In the genomic region with DNA sequence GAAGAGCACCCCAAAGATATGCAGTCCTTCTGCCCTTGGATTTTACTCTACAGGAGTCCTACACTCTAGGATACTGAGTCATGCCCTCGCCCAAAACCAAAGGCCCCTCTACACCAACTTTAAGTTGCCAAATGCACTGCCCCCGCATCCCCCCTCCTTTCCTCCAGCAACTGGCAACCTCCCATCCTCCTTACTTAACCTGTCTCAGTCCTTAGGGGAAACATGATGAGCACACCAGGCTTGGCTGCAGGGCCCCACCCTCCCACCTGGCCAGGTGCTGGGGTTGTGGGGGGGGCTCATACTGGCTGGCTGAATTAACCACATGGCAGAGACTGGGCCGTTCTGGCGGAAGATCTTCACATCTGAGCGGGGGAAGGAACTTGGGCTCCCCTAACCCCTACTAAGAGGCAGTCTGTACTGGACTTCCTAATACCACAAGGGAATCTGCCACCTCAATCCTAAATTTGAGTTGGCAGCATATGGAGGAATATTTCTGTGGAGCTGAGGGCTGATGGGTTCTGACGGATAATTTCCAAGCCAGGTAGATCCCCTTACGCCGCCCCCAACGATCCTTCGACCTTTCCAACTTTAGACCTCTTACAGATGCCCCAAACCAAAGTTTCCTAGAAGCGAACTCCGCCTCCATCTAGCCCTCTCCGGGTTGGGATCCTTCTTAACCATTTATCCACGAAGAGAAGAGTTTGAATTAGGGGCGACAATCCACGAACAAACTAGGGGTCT, we compare ENCODE assay signal across 6 cellular contexts. TPM values are rescaled to one million over a fixed set of nuclear protein-coding genes. Genes with fewer than 3 reads are reported as not detected.
DNase-seq lines count a peak whose midpoint lies in the region; ATAC-seq and TF ChIP-seq lines count a peak whose summit lies in the region.

No MANE protein-coding gene starts in this region.

- TF ChIP-seq POLR2A in Peyer's patch (IDR thresholded peaks at IDR 0.05) = no peak

- no peak for TF ChIP-seq CTCF in GM12875 (IDR thresholded peaks at IDR 0.05; ENCODE audit: borderline replicate concordance, insufficient read depth, low read depth, low read length)
- TF ChIP-seq CTCF in Peyer's patch (IDR thresholded peaks at IDR 0.05) = no peak

- H3K27ac ChIP-seq in Peyer's patch (peak overlapping the region; percentile 87 to 99 (median 96)), epithelial cell of prostate (peak overlapping the region; percentile 100), skin epidermis (peak overlapping the region; percentile 83 to 100 (median 99))

- H3K27me3 ChIP-seq in Peyer's patch = no peaks in the 10 kb centered on the region

- DNase-seq in Peyer's patch = peak; percentile 61 to 75 (median 73)
- no peak for DNase-seq in epithelial cell of prostate (ENCODE audit: low read depth, low spot score)
- DNase-seq in D341Med (ENCODE audit: low spot score) = no peak

- H3K4me1 ChIP-seq in Peyer's patch = peaks cover 0 to 54% (median 33%) of the 10 kb centered on the region in 4 donors

- H3K9me3 ChIP-seq in Peyer's patch = no peaks in the 10 kb centered on the region

- H3K4me3 ChIP-seq in GM12875 (ENCODE audit: low read depth, low read length) (peak overlapping the region; percentile 80), Peyer's patch (peak overlapping the region; percentile 79 to 97 (median 90)), skin epidermis (peak overlapping the region; percentile 56 to 99 (median 92))

- ATAC-seq in GM19035 (IDR thresholded peaks at IDR 0.05; ENCODE audit: unreplicated experiment) = no peak

- no peaks in the 10 kb centered on the region for H3K36me3 ChIP-seq in Peyer's patch

RNA-seq across cellular contexts. Expression of a gene that starts 1.1 kb away (rescaled TPM):
- total RNA-seq in Peyer's patch = 100 to 1,000 TPM; 234 to 309 (median 281) TPM

RNA-seq across cellular contexts. Expression of a gene that starts 9.5 kb away (rescaled TPM):
- total RNA-seq in Peyer's patch = 10 to 100 TPM; 15.7 to 35.8 (median 22.0) TPM

RNA-seq across cellular contexts. Expression of a gene that starts 17.0 kb away (rescaled TPM):
- total RNA-seq in Peyer's patch = 100 to 1,000 TPM in 1 of 4 donors, 10 to 100 TPM in 3; 43.3 to 114 (median 46.3) TPM

RNA-seq across cellular contexts. Expression of a gene that starts 21.8 kb away (rescaled TPM):
- 10 to 100 TPM; 22.4 to 47.2 (median 27.9) TPM for total RNA-seq in Peyer's patch

RNA-seq across cellular contexts. Expression of a gene that starts 22.1 kb away (rescaled TPM):
- 10 to 100 TPM; 33.8 to 95.2 (median 64.9) TPM for total RNA-seq in Peyer's patch

Comparison
In these comparisons a context has a peak if more than half of its experiments do, and no peak if none do; other contexts are left out.
1. DNase-seq: peak in Peyer's patch (3 of 3); none in epithelial cell of prostate (single experiment) and D341Med (single experiment).
2. Peak in every context shown above with its lines, with median percentiles within 50 percentile points of each other: H3K4me3 ChIP-seq and H3K27ac ChIP-seq.